8 cellular contexts compared by ENCODE assay signal in genomic region chr5:177071671-177072385, GRCh38. TPM values are rescaled to one million over a fixed set of nuclear protein-coding genes. Genes with fewer than 3 reads are reported as not detected.
DNase-seq lines count a peak whose midpoint lies in the region; ATAC-seq and TF ChIP-seq lines count a peak whose summit lies in the region.

No MANE protein-coding gene starts in this region.

- peaks cover under 1% of the 10 kb centered on the region for H3F3A ChIP-seq in SK-N-SH (replicated peaks; ENCODE audit: insufficient read depth)

- CTCF ChIA-PET in SK-N-SH (lab: Yijun Ruan, JAX) = interaction anchor here (0.6 to 6.2 kb wide), 50 partner anchors 8 to 453 kb away, joined by 3 to 141 read pairs (median 4); partner anchors contain the start of genes FGFR4 and ZNF346

- no peaks in the 10 kb centered on the region for H3K27me3 ChIP-seq in SK-N-SH (ENCODE audit: insufficient read depth)
- H3K27me3 ChIP-seq in cardiac muscle cell = no peaks in the 10 kb centered on the region

- no peak overlapping the region for H3K4me3 ChIP-seq in NB4 (ENCODE audit: low read depth, low read length)
- no peak overlapping the region for H3K4me3 ChIP-seq in SK-N-SH (ENCODE audit: low read depth in 2 of 2, low read length in 1 of 2)
- H3K4me3 ChIP-seq in cardiac muscle cell = no peak overlapping the region

- H3K79me2 ChIP-seq in SK-N-SH (ENCODE audit: insufficient read depth) = no peaks in the 10 kb centered on the region

- H3K36me3 ChIP-seq in SK-N-SH (replicated peaks in 1 of 2; ENCODE audit: control insufficient read depth in 1 of 2, insufficient read depth in 2 of 2, low read length in 1 of 2) (peaks cover 0 to 3% of the 10 kb centered on the region in 2 experiments), cardiac muscle cell (no peaks in the 10 kb centered on the region)

- 21% methylated on average over 6 of the region's 6 CpGs for WGBS in SK-N-SH (ENCODE audit: low lambda C conversion rate)

- no peak overlapping the region for H3K4me2 ChIP-seq in SK-N-SH

- H3K27ac Mint-ChIP-seq in activated naive CD4-positive, alpha-beta T cell treated with anti-CD3 and anti-CD28 coated beads, Interleukin-2, amount 50 U/mL, for 72 hours = no peak overlapping the region

- no peak for TF ChIP-seq POLR2A in NB4 (IDR thresholded peaks at IDR 0.05; ENCODE audit: extremely low read depth, insufficient read length)

- no peaks in the 10 kb centered on the region for H3K9me3 Mint-ChIP-seq in activated naive CD4-positive, alpha-beta T cell treated with anti-CD3 and anti-CD28 coated beads, Interleukin-2, amount 50 U/mL, for 72 hours

- ATAC-seq in GM21619 (IDR thresholded peaks at IDR 0.05; ENCODE audit: unreplicated experiment) (peak; percentile 72), GM18873 (IDR thresholded peaks at IDR 0.05; ENCODE audit: low FRiP score, unreplicated experiment) (no peak)
- ATAC-seq in activated naive CD4-positive, alpha-beta T cell treated with anti-CD3 and anti-CD28 coated beads, Interleukin-2, amount 50 U/mL, for 72 hours = peak; percentile 60 to 80

- H3K27ac ChIP-seq in SK-N-SH (ENCODE audit: low read depth in 2 of 2, low read length in 1 of 2) (no peak overlapping the region), cardiac muscle cell (no peak overlapping the region)

- H3K9me3 ChIP-seq in SK-N-SH (no peaks in the 10 kb centered on the region), cardiac muscle cell (ENCODE audit: low read depth) (no peaks in the 10 kb centered on the region)

- no peaks in the 10 kb centered on the region for H3K9me2 ChIP-seq in SK-N-SH

- H3K4me1 ChIP-seq in SK-N-SH (ENCODE audit: control insufficient read depth in 1 of 2, insufficient read depth in 2 of 2, low read depth in 1 of 2, low read length in 1 of 2) = no peaks in the 10 kb centered on the region; a peak in 1 of 4 replicates
- no peaks in the 10 kb centered on the region for H3K4me1 ChIP-seq in cardiac muscle cell (ENCODE audit: low read depth)

- no peak overlapping the region for H2AFZ ChIP-seq in SK-N-SH (ENCODE audit: low read depth)

- DNase-seq in D341Med (ENCODE audit: low spot score) = peak; percentile 69
- peak; percentile 80 for DNase-seq in NB4 (ENCODE audit: low read depth)
- DNase-seq in SK-N-SH = peak; percentile 74
- peak in 1 of 2 donors; percentile 76 for DNase-seq in activated naive CD4-positive, alpha-beta T cell treated with anti-CD3 and anti-CD28 coated beads, Interleukin-2, amount 50 U/mL, for 72 hours (ENCODE audit: low spot score in 2 of 2)
- DNase-seq in cardiac muscle cell (ENCODE audit: low read depth in 1 of 2, low spot score in 1 of 2) = peak; percentile 85 to 87
- peak; percentile 44 for DNase-seq in pulmonary artery endothelial cell (ENCODE audit: low read depth, low spot score)

- peak; percentile 77 for TF ChIP-seq RAD21 in SK-N-SH (IDR thresholded peaks at IDR 0.05; ENCODE audit: low read length)

- H3K36me3 Mint-ChIP-seq in activated naive CD4-positive, alpha-beta T cell treated with anti-CD3 and anti-CD28 coated beads, Interleukin-2, amount 50 U/mL, for 72 hours = peaks cover 0 to 5% of the 10 kb centered on the region in 2 donors

- no peak for TF ChIP-seq EP300 in SK-N-SH (IDR thresholded peaks at IDR 0.05; ENCODE audit: borderline replicate concordance in 1 of 2, low read depth in 1 of 2, low read length in 1 of 2)

- H3K9ac ChIP-seq in SK-N-SH = no peak overlapping the region

- H4K20me1 ChIP-seq in SK-N-SH (ENCODE audit: insufficient read depth) = no peaks in the 10 kb centered on the region

- TF ChIP-seq CTCF in NB4 (IDR thresholded peaks at IDR 0.05; ENCODE audit: low read depth, low read length) (peak; percentile 93), SK-N-SH (IDR thresholded peaks at IDR 0.05) (peak; percentile 92), cardiac muscle cell (IDR thresholded peaks at IDR 0.05; ENCODE audit: low read depth, low read length) (peak; percentile 92)

- POLR2A ChIA-PET in SK-N-SH (lab: Yijun Ruan, JAX) = interaction anchor here (0.6 kb wide), 1 partner anchor 94 kb away, joined by 5 read pairs; no protein-coding TSS in a partner anchor

TF ChIP-seq in SK-N-SH, 30 proteins besides CTCF, POLR2A, EP300 and RAD21:
- TF ChIP-seq CHD2 (IDR thresholded peaks at IDR 0.05; ENCODE audit: low read length, partially characterized antibody) = no peak
- TF ChIP-seq SMC3 (IDR thresholded peaks at IDR 0.05; ENCODE audit: low read depth, low read length) = peak; percentile 76
TF ChIP-seq in SK-N-SH: peak in this region for 1.

RNA-seq across cellular contexts. Expression of gene FGFR4, which starts 14.9 kb away (rescaled TPM):
- 4.4 and 5.6 TPM in 2 replicates for polyA plus RNA-seq in SK-N-SH (2012; rRNA removed)
- 1.8 and 2.8 TPM in 2 replicates for polyA plus RNA-seq in SK-N-SH (2012; cell fraction: cytosol; rRNA removed)
- 10.5 and 11.3 TPM in 2 replicates for polyA plus RNA-seq in SK-N-SH (2012; cell fraction: nucleus; rRNA removed)
- total RNA-seq in activated naive CD4-positive, alpha-beta T cell treated with anti-CD3 and anti-CD28 coated beads, Interleukin-2, amount 50 U/mL, for 72 hours = 1 to 10 TPM in 1 of 2 donors, under 1 TPM in 1; 0.75 to 2.3 TPM
- 1.1 and 2.8 TPM in 2 replicates for total RNA-seq in cardiac muscle cell
- polyA plus RNA-seq in cardiac muscle cell = 0.96 and 1.8 TPM in 2 replicates
- total RNA-seq in pulmonary artery endothelial cell = 0.86 and 1.2 TPM in 2 replicates

RNA-seq across cellular contexts. Expression of gene ZNF346, which starts 49.3 kb away (rescaled TPM):
- polyA plus RNA-seq in SK-N-SH (2012; rRNA removed) = 15.1 and 19.6 TPM in 2 replicates
- polyA plus RNA-seq in SK-N-SH (2012; cell fraction: cytosol; rRNA removed) = 10.7 and 13.6 TPM in 2 replicates
- polyA plus RNA-seq in SK-N-SH (2012; cell fraction: nucleus; rRNA removed) = 18.3 and 24.5 TPM in 2 replicates
- 10 to 100 TPM; 20.7 to 24.3 TPM for total RNA-seq in activated naive CD4-positive, alpha-beta T cell treated with anti-CD3 and anti-CD28 coated beads, Interleukin-2, amount 50 U/mL, for 72 hours
- 26.6 and 32.5 TPM in 2 replicates for total RNA-seq in cardiac muscle cell
- polyA plus RNA-seq in cardiac muscle cell = 31.0 and 32.5 TPM in 2 replicates
- total RNA-seq in pulmonary artery endothelial cell = 21.7 and 24.4 TPM in 2 replicates
